ENCODE assay signal across 4 cellular contexts in the genomic region with DNA sequence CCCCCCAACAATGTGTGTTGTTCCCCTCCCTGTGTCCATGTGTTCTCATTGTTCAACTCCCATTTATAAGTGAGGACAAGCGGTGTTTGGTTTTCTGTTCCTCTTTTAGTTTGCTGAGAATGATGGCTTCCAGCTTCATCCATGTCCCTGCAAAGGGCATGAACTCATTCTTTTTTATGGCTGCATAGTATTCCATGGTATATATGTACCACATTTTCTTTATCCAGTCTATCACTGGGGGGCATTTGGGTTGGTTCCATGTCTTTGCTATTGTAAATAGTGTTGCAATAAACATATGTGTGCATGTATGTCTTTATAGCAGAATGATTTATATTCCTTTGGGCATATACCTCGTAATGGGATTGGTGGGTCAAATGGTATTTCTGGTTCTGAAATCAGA. TPM values are rescaled to one million over a fixed set of nuclear protein-coding genes. Genes with fewer than 3 reads are reported as not detected.
DNase-seq lines count a peak whose midpoint lies in the region; ATAC-seq, FAIRE-seq and TF ChIP-seq lines count a peak whose summit lies in the region.
"Not testable (repeated sequence)": the region's sequence is repeated elsewhere in the genome, so short reads cannot be mapped to it uniquely, and the experiment has no call there.

No MANE protein-coding gene starts in this region.

- not testable (repeated sequence) for H3K27me3 ChIP-seq in K562 (ENCODE audit: control insufficient read depth in 2 of 2, insufficient read depth in 2 of 2, low read length in 2 of 2); sigmoid colon

- not testable (repeated sequence) for H4K20me1 ChIP-seq in K562 (replicated peaks; ENCODE audit: control insufficient read depth, insufficient read depth, low read length)

- not testable (repeated sequence) for FAIRE-seq in K562 (lab: Jason Lieb, UNC)

- H3K9ac ChIP-seq in K562 (ENCODE audit: insufficient read depth in 1 of 2, low read depth in 2 of 2, low read length in 2 of 2): not testable (repeated sequence)

- CTCF ChIA-PET in HEK293 (lab: Yijun Ruan, JAX); K562 (lab: Yijun Ruan, JAX; ENCODE audit: low intra/inter-chr PET ratio): not testable (repeated sequence)

- not testable (repeated sequence) for H3K79me2 ChIP-seq in K562 (ENCODE audit: control insufficient read depth, insufficient read depth, low read length)

- H3K9me3 ChIP-seq in HEK293 (ENCODE audit: control insufficient read depth, insufficient read depth, low read depth, low read length); K562 (replicated peaks; ENCODE audit: control insufficient read depth, insufficient read depth, low read depth, low read length); sigmoid colon: not testable (repeated sequence)

- not testable (repeated sequence) for H3K9me1 ChIP-seq in K562 (ENCODE audit: control insufficient read depth, insufficient read depth, low read length)

- H3K4me1 ChIP-seq in HEK293 (ENCODE audit: control insufficient read depth, insufficient read depth, low read length); K562 (replicated peaks in 1 of 2; ENCODE audit: control insufficient read depth in 2 of 2, insufficient read depth in 2 of 2, low read length in 2 of 2); sigmoid colon: not testable (repeated sequence)

- not testable (repeated sequence) for H3K27ac ChIP-seq in HEK293 (ENCODE audit: extremely low read depth, low read depth, low read length); K562 (ENCODE audit: extremely low read depth, low read depth, low read length); sigmoid colon

- intact Hi-C loops in K562 (cut with micrococcal nuclease); sigmoid colon (cut with DNase I): not testable (repeated sequence)

- not testable (repeated sequence) for H3K36me3 ChIP-seq in HEK293 (ENCODE audit: control insufficient read depth in 2 of 2, insufficient read depth in 1 of 2, low read length in 2 of 2); K562 (ENCODE audit: control insufficient read depth, insufficient read depth, low read length); sigmoid colon

- DNase-seq in K562 (ENCODE audit: extremely low read depth in 1 of 4, low spot score in 3 of 4): not testable (repeated sequence)
- DNase-seq in sigmoid colon: peak; percentile 5

- not testable (repeated sequence) for H3K4me2 ChIP-seq in K562 (ENCODE audit: insufficient read depth, low read length)

- in situ Hi-C loops in K562 (cut with MboI): not testable (repeated sequence)

- POLR2A ChIA-PET in HEK293 (lab: Yijun Ruan, JAX); K562 (lab: Yijun Ruan, JAX): not testable (repeated sequence)

- TF ChIP-seq POLR2A in K562 (conservative IDR thresholded peaks at IDR 0.05); sigmoid colon (IDR thresholded peaks at IDR 0.05): not testable (repeated sequence)

- H3K4me3 ChIP-seq in HEK293 (ENCODE audit: low read depth, low read length); K562; sigmoid colon: not testable (repeated sequence)

- ATAC-seq in SK-N-SH treated with all-trans-retinoic acid at 6 μM for 48 hours, K562: not testable (repeated sequence)

- not testable (repeated sequence) for BruUV-seq in K562 (replicated peaks; lab: Mats Ljungman, UMichigan)

- not testable (repeated sequence) for TF ChIP-seq RAD21 in K562 (CRISPR knock-in tag; conservative IDR thresholded peaks at IDR 0.05 in 1 of 2, IDR thresholded peaks at IDR 0.05 in 1 of 2)

- not testable (repeated sequence) for TF ChIP-seq EP300 in K562 (IDR thresholded peaks at IDR 0.05; ENCODE audit: low read length); sigmoid colon (IDR thresholded peaks at IDR 0.05)

- 0% methylated on average over 2 of the region's 2 CpGs for WGBS in K562 (ENCODE audit: insufficient coverage, low coverage, missing lambda C conversion rate)
- 90 to 97% methylated on average over 2 of the region's 2 CpGs for WGBS in sigmoid colon, 2 donors

- H2AFZ ChIP-seq in K562 (ENCODE audit: low read depth, low read length): not testable (repeated sequence)

- not testable (repeated sequence) for TF ChIP-seq CTCF in HEK293 (tag by site-specific recombination; IDR thresholded peaks at IDR 0.05); K562 (IDR thresholded peaks at IDR 0.05 in 2 of 3, conservative IDR thresholded peaks at IDR 0.05 in 1 of 3; ENCODE audit: insufficient read depth in 2 of 3, low read depth in 1 of 3, low read length in 3 of 3); sigmoid colon (IDR thresholded peaks at IDR 0.05)

TF ChIP-seq in HEK293, 187 proteins besides CTCF, POLR2A, EP300 and RAD21:
- peak; percentile 94 for TF ChIP-seq ZNF146 (tag by site-specific recombination; IDR thresholded peaks at IDR 0.05)
- TF ChIP-seq, protein P1, sequence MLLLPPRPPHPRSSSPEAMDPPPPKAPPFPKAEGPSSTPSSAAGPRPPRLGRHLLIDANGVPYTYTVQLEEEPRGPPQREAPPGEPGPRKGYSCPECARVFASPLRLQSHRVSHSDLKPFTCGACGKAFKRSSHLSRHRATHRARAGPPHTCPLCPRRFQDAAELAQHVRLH (tag by site-specific recombination; IDR thresholded peaks at IDR 0.05): 0 out of 2 replicates have a peak, but pooled peaks have one; percentile 21

TF ChIP-seq in SK-N-SH treated with all-trans-retinoic acid at 6 μM for 48 hours, 23 proteins besides CTCF, POLR2A, EP300 and RAD21:
- peak; percentile 85 for TF ChIP-seq ZNF8 (CRISPR knock-in tag; IDR thresholded peaks at IDR 0.05)

TF ChIP-seq in K562, 482 proteins besides CTCF, POLR2A, EP300 and RAD21:
- TF ChIP-seq ZNF146 (CRISPR knock-in tag; IDR thresholded peaks at IDR 0.05; ENCODE audit: unreplicated experiment): peak; percentile 20
TF ChIP-seq in K562: peak in this region for 1; not testable (repeated sequence) for 481.

RNA-seq across cellular contexts. Expression of gene DICER1, which starts 44.4 kb away (rescaled TPM):
- 10.7 and 41.2 TPM in 2 replicates for total RNA-seq in K562 (2011; cell fraction: chromatin; rRNA removed; ENCODE audit: low replicate concordance)
- total RNA-seq in K562 (2011; cell fraction: nucleolus; rRNA removed): 5.5 and 10.3 TPM in 2 replicates
- total RNA-seq in K562 (2011; cell fraction: nucleoplasm; rRNA removed): 13.1 and 16.9 TPM in 2 replicates
- total RNA-seq in K562 (2014; rRNA removed) (12.2 and 17.8 TPM in 2 replicates), K562 (2014; rRNA removed; fragmentation: Illumina TruSeq; extraction: Trizol) (16.1 and 17.5 TPM in 2 replicates), K562 (2015; rRNA removed; fragmentation: Illumina TruSeq; extraction: Trizol) (17.7 and 19.2 TPM in 2 replicates), K562 (2021) (16.2 and 17.5 TPM in 2 replicates), sigmoid colon (10 to 100 TPM; 44.9 to 77.0 (median 51.1) TPM)
- polyA plus RNA-seq in K562 (2011; rRNA removed) (16.7 and 23.2 TPM in 2 replicates), K562 (2014; fragmentation: Illumina TruSeq; extraction: Trizol) (12.4 and 13.6 TPM in 2 replicates), K562 (2014; fragmentation: Nextera tagmentation; extraction: Ambion mirVana) (1 to 10 TPM; 2.5 to 2.6 TPM), K562 (2014; rRNA removed) (7.0 and 7.1 TPM in 2 replicates), sigmoid colon (10 to 100 TPM in 1 of 3 donors, 1 to 10 TPM in 2; 6.0 to 13.2 (median 7.9) TPM)
- polyA plus RNA-seq in K562 (2011; cell fraction: cytosol; rRNA removed): 5.2 and 8.4 TPM in 2 replicates
- polyA plus RNA-seq in K562 (2011; cell fraction: nucleus; rRNA removed): 29.6 and 29.9 TPM in 2 replicates
- 7.9 and 8.5 TPM in 2 replicates for polyA plus RNA-seq in K562 (2012)
- polyA minus RNA-seq in K562 (2011; rRNA and poly(A)+ RNA removed): 42.8 and 48.0 TPM in 2 replicates
- 23.4 and 37.7 TPM in 2 replicates for polyA minus RNA-seq in K562 (2011; cell fraction: cytosol; rRNA and poly(A)+ RNA removed)
- polyA minus RNA-seq in K562 (2011; cell fraction: nucleus; rRNA and poly(A)+ RNA removed): 21.7 and 39.8 TPM in 2 replicates
